In the genomic region with DNA sequence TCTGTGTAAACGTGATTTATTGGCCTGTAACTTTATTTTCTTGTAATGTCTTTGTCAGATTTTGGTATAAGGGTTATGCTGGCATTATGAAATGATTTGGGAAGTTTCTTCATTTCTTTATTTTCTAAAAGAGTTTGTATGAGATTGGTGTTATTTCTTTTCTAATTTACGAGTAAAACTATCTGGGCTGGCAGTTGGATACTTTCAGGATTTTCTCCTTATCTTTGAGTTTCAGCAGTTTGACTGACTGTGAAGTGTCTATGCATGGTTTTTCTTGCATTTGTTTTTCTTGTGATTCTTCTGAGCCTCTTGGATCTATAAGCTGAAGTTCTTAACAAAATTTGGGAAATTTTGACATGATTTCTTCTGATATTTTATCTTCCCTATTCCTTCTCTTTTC, we compare ENCODE assay signal across 9 cellular contexts. TPM values are rescaled to one million over a fixed set of nuclear protein-coding genes. Genes with fewer than 3 reads are reported as not detected.
"Had no signal": no experiment of that assay in that cellular context is flagged by ENCODE, and none has a peak within 500 bp of the region (broad histone marks: within the 10 kb centered on the region; RNA-seq: fewer than 3 reads in every experiment).

No MANE protein-coding gene starts in this region.

- DNase-seq: GDM1, GF-D8 had no signal

- FAIRE-seq: G401.6, GM12878, GM12891, GM12892, GM18507, GM19239 had no signal

- ATAC-seq: GM12878 had no signal

- H3K4me3 ChIP-seq: GM12878 had no signal

RNA-seq across cellular contexts. Expression of gene ADGRG7, which starts 18.1 kb away (rescaled TPM):
- total RNA-seq: G401 had no signal
